In the genomic region with DNA sequence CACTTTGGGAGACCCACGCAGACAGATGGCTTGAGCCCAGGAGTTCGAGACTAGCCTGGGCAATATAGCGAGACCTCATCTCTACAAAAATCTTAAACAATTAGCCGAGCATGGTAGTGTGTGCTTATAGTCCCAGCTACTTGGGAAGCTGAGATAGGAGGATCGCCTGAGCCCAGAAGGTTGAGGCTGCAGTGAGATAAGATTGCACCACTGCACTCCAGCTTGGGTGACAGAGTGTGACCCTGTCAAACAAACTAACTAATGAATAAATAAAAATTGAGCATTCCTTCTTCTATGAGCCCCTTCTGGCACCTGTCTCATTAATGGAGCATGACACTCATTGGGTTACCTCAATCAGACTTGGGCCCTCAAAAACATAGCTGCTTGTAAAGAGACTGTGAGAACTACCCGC, we compare ENCODE assay signal across 22 cellular contexts. TPM values are rescaled to one million over a fixed set of nuclear protein-coding genes. Genes with fewer than 3 reads are reported as not detected.
DNase-seq lines count a peak whose midpoint lies in the region; ATAC-seq and TF ChIP-seq lines count a peak whose summit lies in the region.
"Had no signal": no experiment of that assay in that cellular context is flagged by ENCODE, and none has a peak within 500 bp of the region (broad histone marks: within the 10 kb centered on the region; RNA-seq: fewer than 3 reads in every experiment).

No MANE protein-coding gene starts in this region.

- CTCF ChIA-PET in WTC11 (lab: Charles Lee): no interaction called here
- CTCF ChIA-PET in CD4-positive, alpha-beta T cell (lab: Charles Lee): no interaction called here

- H3K27me3 ChIP-seq in BLaER1: no peaks in the 10 kb centered on the region
- no peaks in the 10 kb centered on the region for H3K27me3 ChIP-seq in HL-60 (ENCODE audit: insufficient read depth, poor library complexity, severe bottlenecking)
- H3K27me3 ChIP-seq in CD4-positive, alpha-beta T cell (ENCODE audit: control insufficient read depth, insufficient read depth, low read length): no peaks in the 10 kb centered on the region
- H3K27me3 ChIP-seq in dorsolateral prefrontal cortex: no peaks in the 10 kb centered on the region
- H3K27me3 ChIP-seq: cardiac muscle cell, sigmoid colon, testis had no signal

- DNase-seq in HL-60 (ENCODE audit: low read depth in 1 of 2, low spot score in 1 of 2) (no peak), WTC11 (ENCODE audit: low spot score) (no peak), T-helper 1 cell (no peak), dorsolateral prefrontal cortex (no peak)
- DNase-seq in naive thymus-derived CD8-positive, alpha-beta T cell: no peak
- no peak for DNase-seq in CD4-positive, alpha-beta T cell
- DNase-seq: activated CD4-positive, alpha-beta T cell treated with anti-CD3 and anti-CD28 coated beads for 48 hours; activated CD8-positive, alpha-beta memory T cell treated with anti-CD3 and anti-CD28 coated beads, Interleukin-2, amount 50 U/mL, for 4 hours; activated effector memory CD4-positive, alpha-beta T cell treated with anti-CD3 and anti-CD28 coated beads, Interleukin-2, amount 50 U/mL, for 16 hours; amniotic stem cell; DMS79 treated with DMSO at 0.1 percent for 48 hours; hypothalamus; islet precursor cell; NCI-H1092 treated with DMSO at 0.1 percent for 48 hours; NCI-H510A treated with DMSO at 0.1 percent for 48 hours; sigmoid colon; testis had no signal

- POLR2A ChIA-PET in WTC11 (lab: Charles Lee): no interaction called here
- POLR2A ChIA-PET in naive thymus-derived CD8-positive, alpha-beta T cell (lab: Charles Lee): no interaction called here
- POLR2A ChIA-PET in CD4-positive, alpha-beta T cell (lab: Charles Lee): no interaction called here

- peaks cover 84% of the 10 kb centered on the region for H4K20me1 ChIP-seq in BLaER1

- 0 out of 2 replicates have a peak, but pooled peaks cover 6% of the 10 kb centered on the region for H3K4me1 Mint-ChIP-seq in WTC11
- H3K4me1 Mint-ChIP-seq in naive thymus-derived CD8-positive, alpha-beta T cell: peaks cover 33 to 88% (median 79%) of the 10 kb centered on the region in 4 donors
- peaks cover 81% of the 10 kb centered on the region for H3K4me1 Mint-ChIP-seq in CD4-positive, alpha-beta T cell (ENCODE audit: low read depth)

- H3K27ac ChIP-seq in BLaER1: no peak overlapping the region
- H3K27ac ChIP-seq in HL-60 (replicated peaks): peak overlapping the region; percentile 89
- no peak overlapping the region for H3K27ac ChIP-seq in CD4-positive, alpha-beta T cell (ENCODE audit: low read depth, low read length)
- no peak overlapping the region for H3K27ac ChIP-seq in dorsolateral prefrontal cortex
- H3K27ac ChIP-seq: cardiac muscle cell, parathyroid adenoma, sigmoid colon, testis had no signal

- TF ChIP-seq CTCF in HL-60 (IDR thresholded peaks at IDR 0.05; ENCODE audit: insufficient read depth, low read length) (no peak), WTC11 (IDR thresholded peaks at IDR 0.05) (no peak), dorsolateral prefrontal cortex (IDR thresholded peaks at IDR 0.05 in 54 of 56, conservative IDR thresholded peaks at IDR 0.05 in 2 of 56; ENCODE audit: low read depth in 1 of 56, partially characterized antibody in 56 of 56) (no peak)
- no peak for TF ChIP-seq CTCF in CD4-positive, alpha-beta T cell (IDR thresholded peaks at IDR 0.05)

- no peaks in the 10 kb centered on the region for H3K27me3 Mint-ChIP-seq in WTC11 (ENCODE audit: low read depth)
- H3K27me3 Mint-ChIP-seq in naive thymus-derived CD8-positive, alpha-beta T cell: no peaks in the 10 kb centered on the region
- H3K27me3 Mint-ChIP-seq in CD4-positive, alpha-beta T cell: no peaks in the 10 kb centered on the region
- H3K27me3 Mint-ChIP-seq: dendritic cell treated with granulocyte-macrophage colony-stimulating factor and Interleukin-4, amounts not matched to agents 40 ng/mL and 50 ng/mL, for 4 days had no signal

- H3K27ac Mint-ChIP-seq in WTC11: 0 out of 2 replicates have a peak overlapping the region, but pooled peaks have one; percentile 9
- H3K27ac Mint-ChIP-seq in naive thymus-derived CD8-positive, alpha-beta T cell: peak overlapping the region in 9 of 10 donors; percentile 16 to 83 (median 74)
- H3K27ac Mint-ChIP-seq in CD4-positive, alpha-beta T cell: no peak overlapping the region
- H3K27ac Mint-ChIP-seq: dendritic cell treated with granulocyte-macrophage colony-stimulating factor and Interleukin-4, amounts not matched to agents 40 ng/mL and 50 ng/mL, for 4 days had no signal

- H3K9me3 Mint-ChIP-seq in WTC11: no peaks in the 10 kb centered on the region
- H3K9me3 Mint-ChIP-seq in naive thymus-derived CD8-positive, alpha-beta T cell: no peaks in the 10 kb centered on the region
- H3K9me3 Mint-ChIP-seq in CD4-positive, alpha-beta T cell: no peaks in the 10 kb centered on the region
- H3K9me3 Mint-ChIP-seq: dendritic cell treated with granulocyte-macrophage colony-stimulating factor and Interleukin-4, amounts not matched to agents 40 ng/mL and 50 ng/mL, for 4 days had no signal

- H3K9me3 ChIP-seq in BLaER1: no peaks in the 10 kb centered on the region
- H3K9me3 ChIP-seq in CD4-positive, alpha-beta T cell (ENCODE audit: control insufficient read depth, low read length): no peaks in the 10 kb centered on the region
- H3K9me3 ChIP-seq: sigmoid colon, testis had no signal

- intact Hi-C loops in CD4-positive, alpha-beta T cell (cut with DNase I, micrococcal nuclease): no loop called here
- intact Hi-C loops in dorsolateral prefrontal cortex (cut with DNase I): no loop called here

- H3K4me2 ChIP-seq in BLaER1: 0 out of 2 replicates have a peak overlapping the region, but pooled peaks have one; percentile 46

- peaks cover 43% of the 10 kb centered on the region for H3K4me1 ChIP-seq in BLaER1
- H3K4me1 ChIP-seq: testis had no signal

- H3K36me3 ChIP-seq in BLaER1: peaks cover 35% of the 10 kb centered on the region
- H3K36me3 ChIP-seq: cardiac muscle cell had no signal

- H3K9ac ChIP-seq in BLaER1: no peak overlapping the region
- H3K9ac ChIP-seq: parathyroid adenoma had no signal

- H3K36me3 Mint-ChIP-seq in WTC11: no peaks in the 10 kb centered on the region
- peaks cover 0 to 2% (median 0%) of the 10 kb centered on the region in 3 donors for H3K36me3 Mint-ChIP-seq in naive thymus-derived CD8-positive, alpha-beta T cell
- H3K36me3 Mint-ChIP-seq in CD4-positive, alpha-beta T cell (ENCODE audit: low read depth): no peaks in the 10 kb centered on the region

- no peak overlapping the region for H3K4me3 Mint-ChIP-seq in WTC11
- H3K4me3 Mint-ChIP-seq in naive thymus-derived CD8-positive, alpha-beta T cell: peak overlapping the region in 4 of 10 donors; percentile 51 to 70 (median 60)
- no peak overlapping the region for H3K4me3 Mint-ChIP-seq in CD4-positive, alpha-beta T cell
- H3K4me3 Mint-ChIP-seq: dendritic cell treated with granulocyte-macrophage colony-stimulating factor and Interleukin-4, amounts not matched to agents 40 ng/mL and 50 ng/mL, for 4 days had no signal

- H3K4me3 ChIP-seq in BLaER1: no peak overlapping the region
- no peak overlapping the region for H3K4me3 ChIP-seq in HL-60 (replicated peaks; ENCODE audit: insufficient read depth, low read length)
- H3K4me3 ChIP-seq in dorsolateral prefrontal cortex: no peak overlapping the region
- H3K4me3 ChIP-seq: cardiac muscle cell, sigmoid colon, testis had no signal

- no peak for ATAC-seq in WTC11
- no peak for ATAC-seq in naive thymus-derived CD8-positive, alpha-beta T cell
- no peak for ATAC-seq in CD4-positive, alpha-beta T cell (ENCODE audit: poor library complexity)

TF ChIP-seq in WTC11, 78 proteins besides CTCF, POLR2A, EP300 and RAD21 (continues in another document):
- TF ChIP-seq TEAD4 (CRISPR knock-in tag; IDR thresholded peaks at IDR 0.05): no peak

RNA-seq across cellular contexts. Expression of gene ZDHHC3, which starts 7.5 kb away (rescaled TPM):
- total RNA-seq in WTC11 (2021) (57.7 to 59.1 TPM (median 58.0 TPM) in 3 replicates), dorsolateral prefrontal cortex (10 to 100 TPM; 41.3 to 77.7 (median 54.1) TPM)
- 10 to 100 TPM; 46.6 to 48.4 TPM for total RNA-seq in naive thymus-derived CD8-positive, alpha-beta T cell
- 10 to 100 TPM; 28.0 to 35.7 (median 33.0) TPM for polyA plus RNA-seq in naive thymus-derived CD8-positive, alpha-beta T cell
- total RNA-seq in CD4-positive, alpha-beta T cell: 10 to 100 TPM; 34.4 to 34.6 TPM

RNA-seq across cellular contexts. Expression of gene EXOSC7, which starts 7.6 kb away (rescaled TPM):
- total RNA-seq in WTC11 (2021) (85.7 to 96.4 TPM (median 93.0 TPM) in 3 replicates), dorsolateral prefrontal cortex (10 to 100 TPM; 25.6 to 46.6 (median 33.5) TPM)
- total RNA-seq in naive thymus-derived CD8-positive, alpha-beta T cell: 10 to 100 TPM; 46.7 to 55.4 TPM
- polyA plus RNA-seq in naive thymus-derived CD8-positive, alpha-beta T cell: 10 to 100 TPM; 46.0 to 55.5 (median 49.1) TPM
- total RNA-seq in CD4-positive, alpha-beta T cell: 10 to 100 TPM; 28.1 to 28.4 TPM

RNA-seq across cellular contexts. Expression of gene CLEC3B, which starts 57.6 kb away (rescaled TPM):
- total RNA-seq in WTC11 (2021) (0.57 to 0.92 TPM (median 0.81 TPM) in 3 replicates), dorsolateral prefrontal cortex (10 to 100 TPM in 83 of 120 experiments, 1 to 10 TPM in 37; 1.3 to 68.1 (median 13.9) TPM)
- 1 to 10 TPM; 1.2 to 1.4 TPM for total RNA-seq in naive thymus-derived CD8-positive, alpha-beta T cell
- not detected for polyA plus RNA-seq in naive thymus-derived CD8-positive, alpha-beta T cell
- under 1 TPM; 0.34 to 0.36 TPM for total RNA-seq in CD4-positive, alpha-beta T cell
- total RNA-seq: HT-29 had no signal
